Comparison of ENCODE assay signal across 1 cellular context in the genomic region with DNA sequence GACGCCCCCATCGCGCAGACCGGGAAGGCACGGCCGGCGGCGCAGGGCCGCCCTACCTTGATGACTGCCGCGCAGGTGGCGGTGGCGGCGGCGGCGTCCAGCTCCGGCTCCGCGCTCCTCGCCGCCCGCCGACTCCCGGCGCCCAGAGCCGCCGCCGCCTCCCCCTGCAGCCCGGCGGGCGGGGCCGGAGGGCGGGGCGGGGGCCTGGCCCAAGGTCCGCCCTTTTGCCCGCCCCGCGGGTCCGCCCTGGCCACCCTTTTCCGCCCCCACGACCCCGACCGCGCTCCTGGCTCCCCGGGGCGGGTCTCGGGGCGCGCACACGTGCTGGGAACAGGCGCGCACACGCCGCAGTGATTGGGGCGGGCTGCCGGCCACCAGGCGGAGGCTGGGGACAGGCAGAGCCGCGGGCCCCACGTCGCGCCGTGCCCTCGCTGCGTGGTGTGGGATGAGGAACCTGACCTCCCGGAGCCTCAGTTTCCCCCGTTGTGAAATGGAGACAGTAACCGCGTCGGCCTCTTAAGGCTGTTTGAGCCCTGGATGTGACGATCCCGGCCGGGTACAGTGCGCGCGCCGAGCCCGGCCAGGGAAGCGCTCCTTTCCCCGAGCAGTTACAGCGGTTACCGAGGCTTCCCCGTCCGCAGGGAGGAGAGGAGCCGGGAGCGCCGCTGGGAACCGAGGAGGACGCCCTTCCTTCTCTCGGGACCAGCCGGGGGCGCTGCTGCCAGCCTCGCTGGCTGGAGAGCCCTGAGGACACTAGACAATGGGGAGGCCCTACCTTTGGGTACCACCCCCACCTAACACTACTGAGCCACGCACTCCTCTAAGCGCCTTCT.
TF ChIP-seq lines count a peak whose summit lies in the region.

TSS of gene CORO2A (minus strand) at position 135 of the 833 bp plus-strand sequence. CDS start 34,977 bp downstream, outside the sequence.

TF ChIP-seq in K562, 482 proteins besides CTCF, POLR2A, EP300 and RAD21 (continued from another document and continues in another):
- TF ChIP-seq, protein P1, sequence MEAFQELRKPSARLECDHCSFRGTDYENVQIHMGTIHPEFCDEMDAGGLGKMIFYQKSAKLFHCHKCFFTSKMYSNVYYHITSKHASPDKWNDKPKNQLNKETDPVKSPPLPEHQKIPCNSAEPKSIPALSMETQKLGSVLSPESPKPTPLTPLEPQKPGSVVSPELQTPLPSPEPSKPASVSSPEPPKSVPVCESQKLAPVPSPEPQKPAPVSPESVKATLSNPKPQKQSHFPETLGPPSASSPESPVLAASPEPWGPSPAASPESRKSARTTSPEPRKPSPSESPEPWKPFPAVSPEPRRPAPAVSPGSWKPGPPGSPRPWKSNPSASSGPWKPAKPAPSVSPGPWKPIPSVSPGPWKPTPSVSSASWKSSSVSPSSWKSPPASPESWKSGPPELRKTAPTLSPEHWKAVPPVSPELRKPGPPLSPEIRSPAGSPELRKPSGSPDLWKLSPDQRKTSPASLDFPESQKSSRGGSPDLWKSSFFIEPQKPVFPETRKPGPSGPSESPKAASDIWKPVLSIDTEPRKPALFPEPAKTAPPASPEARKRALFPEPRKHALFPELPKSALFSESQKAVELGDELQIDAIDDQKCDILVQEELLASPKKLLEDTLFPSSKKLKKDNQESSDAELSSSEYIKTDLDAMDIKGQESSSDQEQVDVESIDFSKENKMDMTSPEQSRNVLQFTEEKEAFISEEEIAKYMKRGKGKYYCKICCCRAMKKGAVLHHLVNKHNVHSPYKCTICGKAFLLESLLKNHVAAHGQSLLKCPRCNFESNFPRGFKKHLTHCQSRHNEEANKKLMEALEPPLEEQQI (IDR thresholded peaks at IDR 0.05) = no peak
- TF ChIP-seq ZEB2 (IDR thresholded peaks at IDR 0.05) (no peak; the same call in 1 of the 2 replicates), RREB1 (CRISPR knock-in tag; IDR thresholded peaks at IDR 0.05) (no peak), HEY1 (CRISPR knock-in tag; IDR thresholded peaks at IDR 0.05; ENCODE audit: borderline replicate concordance) (no peak), ASH1L (IDR thresholded peaks at IDR 0.05; ENCODE audit: borderline replicate concordance, low read depth, partially characterized antibody) (no peak), ZNF311 (CRISPR knock-in tag; IDR thresholded peaks at IDR 0.05) (0 out of 2 replicates have a peak, but pooled peaks have one; percentile 42), TAF15 (IDR thresholded peaks at IDR 0.05; ENCODE audit: low read depth, low read length) (no peak), L3MBTL2 (IDR thresholded peaks at IDR 0.05) (peak; percentile 58), TAF1 (IDR thresholded peaks at IDR 0.05; ENCODE audit: control insufficient read depth, extremely low read depth, insufficient read depth, low read length, severe bottlenecking) (peak; percentile 42), SP2 (IDR thresholded peaks at IDR 0.05; ENCODE audit: extremely low read depth, low read depth, low read length, poor library complexity, severe bottlenecking) (no peak), ZNF586 (CRISPR knock-in tag; conservative IDR thresholded peaks at IDR 0.05) (no peak), ZNF232 (CRISPR knock-in tag; IDR thresholded peaks at IDR 0.05) (no peak), BHLHE40 (IDR thresholded peaks at IDR 0.05; ENCODE audit: low read length) (peak; percentile 82), GATAD2B (IDR thresholded peaks at IDR 0.05; ENCODE audit: borderline replicate concordance) (peak; percentile 92), SAP30 (IDR thresholded peaks at IDR 0.05; ENCODE audit: borderline replicate concordance, insufficient read depth, low read depth, low read length, poor library complexity, severe bottlenecking) (peak; percentile 47), KDM2B (CRISPR knock-in tag; IDR thresholded peaks at IDR 0.05) (0 out of 2 replicates have a peak, but pooled peaks have one; percentile 43), ZNF436 (CRISPR knock-in tag; IDR thresholded peaks at IDR 0.05) (no peak), RHOXF2B (CRISPR knock-in tag; conservative IDR thresholded peaks at IDR 0.05) (no peak), SLC30A9 (CRISPR knock-in tag; IDR thresholded peaks at IDR 0.05) (no peak), KDM5B (IDR thresholded peaks at IDR 0.05; ENCODE audit: insufficient replicate concordance, low read depth, low read length) (no peak), HNRNPLL (IDR thresholded peaks at IDR 0.05; ENCODE audit: low read depth, low read length, poor library complexity, severe bottlenecking) (peak; percentile 12), ZFP91 (CRISPR knock-in tag; IDR thresholded peaks at IDR 0.05) (no peak), HOMEZ (CRISPR knock-in tag; IDR thresholded peaks at IDR 0.05) (no peak), RCOR1 (IDR thresholded peaks at IDR 0.05; ENCODE audit: borderline replicate concordance in 1 of 2, low read depth in 2 of 2, low read length in 2 of 2) (peak in 1 of 2 experiments; percentile 45; a peak in 1 of 4 replicates), ZNF263 (CRISPR knock-in tag; IDR thresholded peaks at IDR 0.05; ENCODE audit: borderline replicate concordance) (peak; percentile 38; the same call in 1 of the 2 replicates), DPF2 (IDR thresholded peaks at IDR 0.05) (no peak), MCM2 (IDR thresholded peaks at IDR 0.05; ENCODE audit: low read depth) (no peak), IRF2 (CRISPR knock-in tag; IDR thresholded peaks at IDR 0.05) (no peak)
- TF ChIP-seq, protein P2, sequence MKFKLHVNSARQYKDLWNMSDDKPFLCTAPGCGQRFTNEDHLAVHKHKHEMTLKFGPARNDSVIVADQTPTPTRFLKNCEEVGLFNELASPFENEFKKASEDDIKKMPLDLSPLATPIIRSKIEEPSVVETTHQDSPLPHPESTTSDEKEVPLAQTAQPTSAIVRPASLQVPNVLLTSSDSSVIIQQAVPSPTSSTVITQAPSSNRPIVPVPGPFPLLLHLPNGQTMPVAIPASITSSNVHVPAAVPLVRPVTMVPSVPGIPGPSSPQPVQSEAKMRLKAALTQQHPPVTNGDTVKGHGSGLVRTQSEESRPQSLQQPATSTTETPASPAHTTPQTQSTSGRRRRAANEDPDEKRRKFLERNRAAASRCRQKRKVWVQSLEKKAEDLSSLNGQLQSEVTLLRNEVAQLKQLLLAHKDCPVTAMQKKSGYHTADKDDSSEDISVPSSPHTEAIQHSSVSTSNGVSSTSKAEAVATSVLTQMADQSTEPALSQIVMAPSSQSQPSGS (CRISPR knock-in tag; IDR thresholded peaks at IDR 0.05) = no peak
- TF ChIP-seq, protein P3, sequence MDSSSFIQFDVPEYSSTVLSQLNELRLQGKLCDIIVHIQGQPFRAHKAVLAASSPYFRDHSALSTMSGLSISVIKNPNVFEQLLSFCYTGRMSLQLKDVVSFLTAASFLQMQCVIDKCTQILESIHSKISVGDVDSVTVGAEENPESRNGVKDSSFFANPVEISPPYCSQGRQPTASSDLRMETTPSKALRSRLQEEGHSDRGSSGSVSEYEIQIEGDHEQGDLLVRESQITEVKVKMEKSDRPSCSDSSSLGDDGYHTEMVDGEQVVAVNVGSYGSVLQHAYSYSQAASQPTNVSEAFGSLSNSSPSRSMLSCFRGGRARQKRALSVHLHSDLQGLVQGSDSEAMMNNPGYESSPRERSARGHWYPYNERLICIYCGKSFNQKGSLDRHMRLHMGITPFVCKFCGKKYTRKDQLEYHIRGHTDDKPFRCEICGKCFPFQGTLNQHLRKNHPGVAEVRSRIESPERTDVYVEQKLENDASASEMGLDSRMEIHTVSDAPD (CRISPR knock-in tag; IDR thresholded peaks at IDR 0.05) = no peak
